In the genomic region with DNA sequence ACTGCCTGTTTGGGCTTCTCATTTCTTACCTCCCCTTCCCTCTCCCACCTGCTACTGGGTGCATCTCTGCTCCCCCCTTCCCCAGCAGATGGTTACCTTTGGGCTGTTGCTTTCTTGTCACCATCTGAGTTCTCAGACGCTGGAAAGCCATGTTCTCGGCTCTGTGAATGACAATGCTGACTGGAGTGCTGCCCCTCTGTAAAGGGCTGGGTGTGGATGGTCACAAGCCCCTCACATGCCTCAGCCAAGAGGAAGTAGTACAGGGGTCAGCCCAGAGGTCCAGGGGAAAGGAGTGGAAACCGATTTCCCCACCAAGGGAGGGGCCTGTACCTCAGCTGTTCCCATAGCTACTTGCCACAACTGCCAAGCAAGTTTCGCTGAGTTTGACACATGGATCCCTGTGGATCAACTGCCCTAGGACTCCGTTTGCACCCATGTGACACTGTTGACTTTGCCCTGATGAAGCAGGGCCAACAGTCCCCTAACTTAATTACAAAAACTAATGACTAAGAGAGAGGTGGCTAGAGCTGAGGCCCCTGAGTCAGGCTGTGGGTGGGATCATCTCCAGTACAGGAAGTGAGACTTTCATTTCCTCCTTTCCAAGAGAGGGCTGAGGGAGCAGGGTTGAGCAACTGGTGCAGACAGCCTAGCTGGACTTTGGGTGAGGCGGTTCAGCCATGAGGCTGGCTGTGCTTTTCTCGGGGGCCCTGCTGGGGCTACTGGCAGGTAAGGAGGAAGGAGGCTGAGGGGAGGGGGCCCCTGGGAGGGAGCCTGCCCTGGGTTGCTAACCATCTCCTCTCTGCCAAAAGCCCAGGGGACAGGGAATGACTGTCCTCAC, we compare ENCODE assay signal across 8 cellular contexts. TPM values are rescaled to one million over a fixed set of nuclear protein-coding genes. Genes with fewer than 3 reads are reported as not detected.
DNase-seq lines count a peak whose midpoint lies in the region; ATAC-seq, FAIRE-seq and TF ChIP-seq lines count a peak whose summit lies in the region.

CD68 (plus strand) TSS at position 638 of the 838 bp plus-strand sequence; CDS start at position 678, 40 bp downstream.

- TF ChIP-seq POLR2A in gastroesophageal sphincter (IDR thresholded peaks at IDR 0.05): peak; percentile 49 to 53

- H3K4me1 ChIP-seq in gastroesophageal sphincter: peaks cover 2 to 92% (median 39%) of the 10 kb centered on the region in 3 donors
- H3K4me1 ChIP-seq in pancreas: peaks cover 18 to 47% (median 20%) of the 10 kb centered on the region in 3 donors

- TF ChIP-seq EP300 in gastroesophageal sphincter (IDR thresholded peaks at IDR 0.05): no peak

- 0% methylated on average over 1 of the region's 7 CpGs; no CpG with 5 or more reads in 1 of the 2 donors for WGBS in gastroesophageal sphincter (ENCODE audit: low coverage in 1 of 2), 2 donors
- 20 to 27% methylated on average over 7 of the region's 7 CpGs for whole genome bisulfite sequencing in pancreas, 2 donors

- intact Hi-C loops in pancreas (cut with DNase I): no loop called here

- H3K27ac ChIP-seq in gastroesophageal sphincter: peak within 1 kb of the TSS; percentile 26 to 94 (median 84)
- peak within 1 kb of the TSS; percentile 7 to 83 (median 62) for H3K27ac ChIP-seq in pancreas

- peak; percentile 88 for DNase-seq in GM03348 (ENCODE audit: low spot score)
- DNase-seq in RCC 7860 (ENCODE audit: low spot score): peak; percentile 96
- DNase-seq in activated T-helper 9 cell treated with anti-CD3 and anti-CD28 coated beads, Interleukin-2, amount 50 U/mL, for 16 hours (ENCODE audit: low read depth): peak; percentile 54
- peak in 1 of 6 donors; percentile 73 for DNase-seq in pancreas
- peak; percentile 88 for DNase-seq in ureter (ENCODE audit: low spot score)

- H3K36me3 ChIP-seq in gastroesophageal sphincter: peaks cover 0 to 49% of the 10 kb centered on the region in 2 donors
- H3K36me3 ChIP-seq in pancreas: peaks cover 23 to 41% (median 39%) of the 10 kb centered on the region in 3 donors

- H3K4me3 ChIP-seq in gastroesophageal sphincter (peak within 1 kb of the TSS in 1 of 2 donors; percentile 64), pancreas (peak within 1 kb of the TSS in 1 of 4 donors; percentile 15)

- H3K27me3 ChIP-seq in gastroesophageal sphincter (no peaks in the 10 kb centered on the region), pancreas (no peaks in the 10 kb centered on the region)

- ATAC-seq in HG02798 (IDR thresholded peaks at IDR 0.05; ENCODE audit: poor library complexity, unreplicated experiment): peak; percentile 32
- peak; percentile 65 for ATAC-seq in gastroesophageal sphincter
- peak; percentile 21 to 59 (median 36) for ATAC-seq in pancreas
- ATAC-seq in HG03520 (IDR thresholded peaks at IDR 0.05; ENCODE audit: unreplicated experiment): no peak

- FAIRE-seq in RCC 7860 (lab: Jason Lieb, UNC): peak; percentile 83
- no peak for FAIRE-seq in pancreas (lab: Jason Lieb, UNC)

- no peak for TF ChIP-seq CTCF in gastroesophageal sphincter (IDR thresholded peaks at IDR 0.05)
- no peak for TF ChIP-seq CTCF in pancreas (IDR thresholded peaks at IDR 0.05)

- no peaks in the 10 kb centered on the region for H3K9me3 ChIP-seq in gastroesophageal sphincter
- no peaks in the 10 kb centered on the region for H3K9me3 ChIP-seq in pancreas

RNA-seq across cellular contexts. Expression of gene CD68, which starts in this region (rescaled TPM):
- total RNA-seq in gastroesophageal sphincter (10 to 100 TPM in 3 of 4 donors, 1 to 10 TPM in 1; 7.9 to 83.1 (median 46.1) TPM), pancreas (10 to 100 TPM in 3 of 6 donors, 1 to 10 TPM in 3; 3.7 to 60.0 (median 11.1) TPM), ureter (61.0 TPM)
- 1 to 10 TPM; 1.8 to 9.7 TPM for polyA plus RNA-seq in pancreas
